Comparison of ENCODE assay signal across 8 cellular contexts in the genomic region with DNA sequence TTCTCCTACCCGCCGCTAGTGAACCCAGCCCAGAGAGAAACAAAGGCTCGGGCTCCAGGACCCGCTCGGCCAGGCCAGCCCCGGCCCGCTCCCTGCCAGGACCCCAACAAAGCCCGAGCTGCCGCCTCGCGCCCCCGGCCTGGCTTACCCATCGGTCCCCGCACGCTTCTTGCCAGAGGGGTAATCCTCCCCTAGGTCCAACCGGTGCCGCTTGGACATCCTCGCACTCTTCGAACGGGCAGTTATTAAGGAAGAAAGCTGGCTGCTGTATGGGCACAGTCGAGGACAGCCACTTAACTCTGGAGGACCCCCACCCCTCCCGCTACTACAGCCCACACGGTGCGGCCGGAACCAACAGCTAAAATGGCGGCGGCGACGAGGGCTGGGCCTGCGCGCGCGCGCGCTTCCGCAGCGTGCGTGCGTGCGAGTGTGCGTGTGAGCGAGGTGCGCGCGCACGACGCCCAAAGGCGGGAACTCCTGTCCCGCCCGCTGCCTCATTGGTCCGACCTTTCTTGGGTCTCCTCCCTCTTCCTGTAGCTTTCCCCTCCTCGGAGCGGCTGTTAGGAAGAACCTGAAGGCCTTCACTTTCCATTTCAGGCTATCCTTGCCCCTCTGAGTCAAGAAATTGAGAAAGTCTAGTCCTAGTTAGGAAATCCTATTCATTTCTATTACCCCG. TPM values are rescaled to one million over a fixed set of nuclear protein-coding genes. Genes with fewer than 3 reads are reported as not detected.
DNase-seq lines count a peak whose midpoint lies in the region; ATAC-seq and TF ChIP-seq lines count a peak whose summit lies in the region.

TSS of gene DHX15 (minus strand) at position 380 of the 676 bp plus-strand sequence. CDS start at position 219, 161 bp downstream.

- dilution Hi-C loops in IMR-90 (cut with HindIII; ENCODE audit: low sequenced_read_pairs, unreplicated experiment): no loop called here

- H3K9me1 ChIP-seq in IMR-90 (ENCODE audit: insufficient read depth, low read length): peaks cover 4% of the 10 kb centered on the region; the same call in 1 of the 2 replicates

- H3K27ac ChIP-seq in IMR-90 (ENCODE audit: insufficient read depth, low read length): peak within 1 kb of the TSS; percentile 96

- peaks cover 3% of the 10 kb centered on the region for H3K36me3 ChIP-seq in IMR-90 (ENCODE audit: control insufficient read depth, insufficient read depth, low read length)

- TF ChIP-seq CTCF in IMR-90 (conservative IDR thresholded peaks at IDR 0.05; ENCODE audit: low read depth, low read length): 0 out of 2 replicates have a peak, but pooled peaks have one; percentile 4

- peak within 1 kb of the TSS; percentile 98 for H3K4ac ChIP-seq in IMR-90 (ENCODE audit: low read depth, low read length)

- H3K79me1 ChIP-seq in IMR-90 (ENCODE audit: low read depth in 1 of 2, low read length in 2 of 2): peaks cover 0 to 7% of the 10 kb centered on the region in 2 experiments; a peak in 1 of 4 replicates

- H3K23ac ChIP-seq in IMR-90 (ENCODE audit: low read depth, low read length): peak within 1 kb of the TSS; percentile 99

- H4K91ac ChIP-seq in IMR-90 (ENCODE audit: insufficient read depth, low read depth, low read length): peak within 1 kb of the TSS; percentile 98

- BruUV-seq in IMR-90 (replicated peaks; lab: Mats Ljungman, UMichigan): no TSS peak

- peak within 1 kb of the TSS; percentile 87 for H3K18ac ChIP-seq in IMR-90 (ENCODE audit: low read depth, low read length)

- H2BK15ac ChIP-seq in IMR-90 (ENCODE audit: low read depth, low read length): peak within 1 kb of the TSS; percentile 2; the same call in 1 of the 3 replicates

- peak within 1 kb of the TSS; percentile 56 for H2BK120ac ChIP-seq in IMR-90 (ENCODE audit: low read depth, low read length)

- H2AFZ ChIP-seq in IMR-90 (replicated peaks; ENCODE audit: low read length, poor library complexity): peak within 1 kb of the TSS; percentile 95

- no peak for TF ChIP-seq RAD21 in IMR-90 (IDR thresholded peaks at IDR 0.05; ENCODE audit: low read length)

- H3K9me3 ChIP-seq in IMR-90 (ENCODE audit: control insufficient read depth, insufficient read depth, low read length): no peaks in the 10 kb centered on the region

- DNase-seq in DMS 273 treated with DMSO at 0.1 percent for 48 hours (lab: John Stamatoyannopoulos, UW) (peak; percentile 83), IMR-90 (peak; percentile 97), OCI-M1 (lab: John Stamatoyannopoulos, UW) (peak; percentile 97), activated T-cell treated with anti-CD3 and anti-CD28 coated beads for 4 hours (peak; percentile 89), epidermal melanocyte (ENCODE audit: insufficient read length, low spot score) (peak; percentile 85), middle frontal gyrus (ENCODE audit: extremely low spot score, low spot score) (peak; percentile 88)
- DNase-seq in stimulated activated CD8-positive, alpha-beta memory T cell treated with anti-CD3 and anti-CD28 coated beads, Interleukin-2, amount 100 ng/mL, for 48 hours (ENCODE audit: low read depth in 2 of 2): peak; percentile 87 to 90

- peak within 1 kb of the TSS; percentile 100 for H2AK9ac ChIP-seq in IMR-90 (replicated peaks; ENCODE audit: low read depth, low read length, poor library complexity)

- peak within 1 kb of the TSS; percentile 94 for H3K14ac ChIP-seq in IMR-90 (replicated peaks; ENCODE audit: low read depth, low read length)

- H2AK5ac ChIP-seq in IMR-90 (ENCODE audit: low read depth, low read length): peak within 1 kb of the TSS; percentile 87

- H2BK5ac ChIP-seq in IMR-90 (ENCODE audit: low read depth, low read length, poor library complexity, severe bottlenecking): peak within 1 kb of the TSS; percentile 90

- in situ Hi-C loops in IMR-90 (cut with MboI; ENCODE audit: low sequenced_read_pairs): no loop called here

- peak within 1 kb of the TSS; percentile 89 for H3K4me3 ChIP-seq in IMR-90 (ENCODE audit: insufficient read depth, low read depth, low read length)

- H3K56ac ChIP-seq in IMR-90 (ENCODE audit: extremely low read depth, insufficient read depth, low read length): peak within 1 kb of the TSS; percentile 97

- H3K27me3 ChIP-seq in IMR-90 (ENCODE audit: control insufficient read depth, insufficient read depth, low read length): no peaks in the 10 kb centered on the region

- peak; percentile 84; the same call in 1 of the 2 replicates for TF ChIP-seq POLR2A in IMR-90 (IDR thresholded peaks at IDR 0.05; ENCODE audit: low read depth, low read length)

- CTCF ChIA-PET in IMR-90 (lab: Yijun Ruan, JAX): interaction anchor here (0.5 to 1.2 kb wide), 6 partner anchors 10 to 229 kb away, joined by 3 to 4 read pairs (median 3); no protein-coding TSS in a partner anchor

- H3K4me1 ChIP-seq in IMR-90 (ENCODE audit: control insufficient read depth, insufficient read depth, low read length): peaks cover 2% of the 10 kb centered on the region; the same call in 1 of the 2 replicates

- WGBS in IMR-90 (ENCODE audit: extremely low coverage in 2 of 2, insufficient read length in 1 of 2), 2 experiments: 0% methylated on average over 19 of the region's 54 CpGs; no CpG with 5 or more reads in 1 of the 2 experiments

- H4K8ac ChIP-seq in IMR-90 (ENCODE audit: low read depth in 2 of 2, low read length in 2 of 2): peak within 1 kb of the TSS; percentile 91 to 98

- intact Hi-C loops in IMR-90 (cut with micrococcal nuclease): loop anchor here (5.0 kb wide), 3 partner anchors 78 to 328 kb away; partner anchors contain the start of gene CCDC149

- peak within 1 kb of the TSS; percentile 79 for H4K5ac ChIP-seq in IMR-90 (ENCODE audit: low read depth, low read length)

- H2BK20ac ChIP-seq in IMR-90 (ENCODE audit: low read depth, low read length): no peak within 1 kb of the TSS

- H3K9ac ChIP-seq in IMR-90 (ENCODE audit: low read depth, low read length): peak within 1 kb of the TSS; percentile 98

- peak within 1 kb of the TSS; percentile 100 for H3K4me2 ChIP-seq in IMR-90 (ENCODE audit: low read depth, low read length)

- ATAC-seq in GM21528 (IDR thresholded peaks at IDR 0.05; ENCODE audit: low FRiP score, unreplicated experiment) (peak; percentile 86), IMR-90 (ENCODE audit: low read depth) (peak; percentile 95)

- POLR2A ChIA-PET in IMR-90 (lab: Charles Lee; ENCODE audit: unreplicated experiment): interaction anchor here (0.6 to 0.8 kb wide), 2 partner anchors 11 to 49 kb away, joined by 3 to 8 read pairs; no protein-coding TSS in a partner anchor

- peaks cover 45% of the 10 kb centered on the region for H4K20me1 ChIP-seq in IMR-90 (ENCODE audit: insufficient read depth, low read length)

TF ChIP-seq in IMR-90, 13 proteins besides CTCF, POLR2A, EP300 and RAD21:
- TF ChIP-seq CHD1 (IDR thresholded peaks at IDR 0.05; ENCODE audit: low read depth, low read length): 0 out of 2 replicates have a peak, but pooled peaks have one; percentile 66
- TF ChIP-seq FOS (IDR thresholded peaks at IDR 0.05; ENCODE audit: low read depth, low read length): no peak
- no peak for TF ChIP-seq ELK1 (IDR thresholded peaks at IDR 0.05; ENCODE audit: borderline replicate concordance, low read depth, low read length)
- 0 out of 2 replicates have a peak, but pooled peaks have one; percentile 6 for TF ChIP-seq CEBPB (IDR thresholded peaks at IDR 0.05; ENCODE audit: low read depth, low read length)
- TF ChIP-seq MXI1 (IDR thresholded peaks at IDR 0.05; ENCODE audit: borderline replicate concordance, low read depth, low read length): peak; percentile 70; the same call in 1 of the 2 replicates
- TF ChIP-seq BHLHE40 (IDR thresholded peaks at IDR 0.05; ENCODE audit: low read depth, low read length): 0 out of 2 replicates have a peak, but pooled peaks have one; percentile 29
- TF ChIP-seq MAZ (IDR thresholded peaks at IDR 0.05; ENCODE audit: borderline replicate concordance, low read depth, low read length): peak; percentile 42; the same call in 1 of the 2 replicates
- no peak for TF ChIP-seq RFX5 (IDR thresholded peaks at IDR 0.05; ENCODE audit: low read depth, low read length)

RNA-seq across cellular contexts. Expression of gene DHX15, which starts in this region (rescaled TPM):
- 172 and 240 TPM in 2 replicates for total RNA-seq in IMR-90 (2012; rRNA removed)
- 79.1 and 97.9 TPM in 2 replicates for polyA plus RNA-seq in IMR-90 (2012; rRNA removed)
- 14.3 and 22.6 TPM in 2 replicates for polyA plus RNA-seq in IMR-90 (2012; cell fraction: cytosol; rRNA removed)
- polyA plus RNA-seq in IMR-90 (2012; cell fraction: nucleus; rRNA removed; ENCODE audit: low replicate concordance): 29.8 and 220 TPM in 2 replicates

Comparison
In these comparisons a context has a peak if more than half of its experiments do, and no peak if none do; other contexts are left out.
1. Peak in every context shown above with its lines: DNase-seq, ATAC-seq, H3K4me3 ChIP-seq and H3K27ac ChIP-seq.